Comparison of ENCODE assay signal across 22 cellular contexts in genomic region chr14:61453103-61453767, GRCh38.
DNase-seq lines count a peak whose midpoint lies in the region; ATAC-seq, FAIRE-seq and TF ChIP-seq lines count a peak whose summit lies in the region.
"Had no signal": no experiment of that assay in that cellular context is flagged by ENCODE, and none has a peak within 500 bp of the region (broad histone marks: within the 10 kb centered on the region; RNA-seq: fewer than 3 reads in every experiment).

No MANE protein-coding gene starts in this region.

- no peak for TF ChIP-seq EP300 in K562 (IDR thresholded peaks at IDR 0.05; ENCODE audit: low read length)
- no peak for TF ChIP-seq EP300 in ovary (IDR thresholded peaks at IDR 0.05)

- H3K9ac ChIP-seq in K562 (ENCODE audit: insufficient read depth in 1 of 2, low read depth in 2 of 2, low read length in 2 of 2) = no peak overlapping the region

- in situ Hi-C loops in K562 (cut with MboI) = loop anchor here (10.0 kb wide), 1 partner anchor 672 kb away; no protein-coding TSS in a partner anchor

- no peak for DNase-seq in activated T-cell treated with anti-CD3 and anti-CD28 coated beads, Interleukin-2, amount 50 U/mL, for 4 hours
- no peak for DNase-seq in activated T-cell treated with anti-CD3 and anti-CD28 coated beads, Interleukin-2, amount 50 U/mL, for 1 hour
- no peak for DNase-seq in T-helper 2 cell treated with Interferon-gamma antibody and Interleukin-4, amounts not matched to agents 5 μg/mL and 100 μg/mL, for 36 hours (ENCODE audit: low spot score)
- DNase-seq in K562 (ENCODE audit: extremely low read depth in 1 of 4, low spot score in 3 of 4) (no peak), NCI-H226 (no peak), ovary (no peak)
- DNase-seq: effector CD8-positive, alpha-beta T cell; H7; heart right ventricle; left ventricle myocardium superior; NCI-H2171 treated with DMSO at 0.1 percent for 48 hours; NCI-H82; PC-3; retina; SHP77 treated with DMSO at 0.1 percent for 48 hours; stimulated activated CD4-positive, alpha-beta T cell treated with anti-CD3 and anti-CD28 coated beads, Interleukin-12 subunit alpha, Interleukin-12 subunit beta, amount 100 ng/mL, for 4 hours had no signal

- peaks cover 93% of the 10 kb centered on the region for H3K4me1 Mint-ChIP-seq in activated T-cell treated with anti-CD3 and anti-CD28 coated beads, Interleukin-2, amount 50 U/mL, for 4 hours (ENCODE audit: low read depth)
- peaks cover 81% of the 10 kb centered on the region for H3K4me1 Mint-ChIP-seq in T-helper 2 cell treated with Interferon-gamma antibody and Interleukin-4, amounts not matched to agents 5 μg/mL and 100 μg/mL, for 36 hours (ENCODE audit: low read depth)
- H3K4me1 Mint-ChIP-seq in stimulated activated naive CD8-positive, alpha-beta T cell treated with anti-CD3 and anti-CD28 coated beads, Interleukin-15, Interleukin-2, amounts not matched to agents 100 ng/mL and 50 ng/mL, for 24 hours (ENCODE audit: low read depth) = peaks cover 100% of the 10 kb centered on the region

- H3K9me1 ChIP-seq in K562 (ENCODE audit: control insufficient read depth, insufficient read depth, low read length) = no peaks in the 10 kb centered on the region

- TF ChIP-seq RAD21 in K562 (CRISPR knock-in tag; conservative IDR thresholded peaks at IDR 0.05 in 1 of 2, IDR thresholded peaks at IDR 0.05 in 1 of 2) = no peak

- H2AFZ ChIP-seq in K562 (ENCODE audit: low read depth, low read length) = no peak overlapping the region

- ATAC-seq in activated T-cell treated with anti-CD3 and anti-CD28 coated beads, Interleukin-2, amount 50 U/mL, for 4 hours = no peak
- ATAC-seq in K562 (no peak), HG02623 (IDR thresholded peaks at IDR 0.05; ENCODE audit: unreplicated experiment) (no peak)
- ATAC-seq: heart right ventricle, left ventricle myocardium superior, PC-3 had no signal

- POLR2A ChIA-PET in K562 (lab: Yijun Ruan, JAX) = no interaction called here

- H3K27me3 ChIP-seq in K562 (ENCODE audit: control insufficient read depth in 2 of 2, insufficient read depth in 2 of 2, low read length in 2 of 2) (no peaks in the 10 kb centered on the region), ovary (no peaks in the 10 kb centered on the region)
- H3K27me3 ChIP-seq: ascending aorta, heart right ventricle, neutrophil had no signal

- H3K4me3 ChIP-seq in K562 = no peak overlapping the region
- no peak overlapping the region for H3K4me3 ChIP-seq in ovary
- H3K4me3 ChIP-seq: ascending aorta, GM12878, heart right ventricle had no signal

- H3K79me2 ChIP-seq in K562 (ENCODE audit: control insufficient read depth, insufficient read depth, low read length) = no peaks in the 10 kb centered on the region

- peaks cover 66% of the 10 kb centered on the region for H3K36me3 Mint-ChIP-seq in activated T-cell treated with anti-CD3 and anti-CD28 coated beads, Interleukin-2, amount 50 U/mL, for 4 hours (ENCODE audit: insufficient read depth)
- H3K36me3 Mint-ChIP-seq in T-helper 2 cell treated with Interferon-gamma antibody and Interleukin-4, amounts not matched to agents 5 μg/mL and 100 μg/mL, for 36 hours (ENCODE audit: low read depth) = peaks cover 91% of the 10 kb centered on the region
- H3K36me3 Mint-ChIP-seq in stimulated activated naive CD8-positive, alpha-beta T cell treated with anti-CD3 and anti-CD28 coated beads, Interleukin-15, Interleukin-2, amounts not matched to agents 100 ng/mL and 50 ng/mL, for 24 hours (ENCODE audit: low read depth) = peaks cover 91% of the 10 kb centered on the region

- H3K27ac Mint-ChIP-seq in T-helper 2 cell treated with Interferon-gamma antibody and Interleukin-4, amounts not matched to agents 5 μg/mL and 100 μg/mL, for 36 hours = peak overlapping the region; percentile 94
- H3K27ac Mint-ChIP-seq in stimulated activated naive CD8-positive, alpha-beta T cell treated with anti-CD3 and anti-CD28 coated beads, Interleukin-15, Interleukin-2, amounts not matched to agents 100 ng/mL and 50 ng/mL, for 24 hours = peak overlapping the region; percentile 97

- H4K20me1 ChIP-seq in K562 (replicated peaks; ENCODE audit: control insufficient read depth, insufficient read depth, low read length) = no peaks in the 10 kb centered on the region; the same call in 1 of the 2 replicates

- H3K9me3 Mint-ChIP-seq in activated T-cell treated with anti-CD3 and anti-CD28 coated beads, Interleukin-2, amount 50 U/mL, for 4 hours = no peaks in the 10 kb centered on the region
- H3K9me3 Mint-ChIP-seq in T-helper 2 cell treated with Interferon-gamma antibody and Interleukin-4, amounts not matched to agents 5 μg/mL and 100 μg/mL, for 36 hours = peaks cover 5% of the 10 kb centered on the region
- H3K9me3 Mint-ChIP-seq in stimulated activated naive CD8-positive, alpha-beta T cell treated with anti-CD3 and anti-CD28 coated beads, Interleukin-15, Interleukin-2, amounts not matched to agents 100 ng/mL and 50 ng/mL, for 24 hours = no peaks in the 10 kb centered on the region
- H3K9me3 Mint-ChIP-seq: CD14-positive monocyte had no signal

- H3K4me1 ChIP-seq in K562 (replicated peaks in 1 of 2; ENCODE audit: control insufficient read depth in 2 of 2, insufficient read depth in 2 of 2, low read length in 2 of 2) = no peaks in the 10 kb centered on the region
- no peaks in the 10 kb centered on the region for H3K4me1 ChIP-seq in ovary (ENCODE audit: insufficient read depth)
- H3K4me1 ChIP-seq: ascending aorta had no signal

- 22% methylated on average over 5 of the region's 9 CpGs for WGBS in K562 (ENCODE audit: insufficient coverage, low coverage, missing lambda C conversion rate)
- 78 to 80% (median 78%) methylated on average over 9 of the region's 9 CpGs for WGBS in ovary, 3 donors

- TF ChIP-seq CTCF in K562 (IDR thresholded peaks at IDR 0.05 in 2 of 3, conservative IDR thresholded peaks at IDR 0.05 in 1 of 3; ENCODE audit: insufficient read depth in 2 of 3, low read depth in 1 of 3, low read length in 3 of 3) = no peak
- no peak for TF ChIP-seq CTCF in ovary (IDR thresholded peaks at IDR 0.05)

- H3K4me3 Mint-ChIP-seq in activated T-cell treated with anti-CD3 and anti-CD28 coated beads, Interleukin-2, amount 50 U/mL, for 4 hours = peak overlapping the region; percentile 61
- H3K4me3 Mint-ChIP-seq in T-helper 2 cell treated with Interferon-gamma antibody and Interleukin-4, amounts not matched to agents 5 μg/mL and 100 μg/mL, for 36 hours = peak overlapping the region; percentile 85
- peak overlapping the region; percentile 68 for H3K4me3 Mint-ChIP-seq in stimulated activated naive CD8-positive, alpha-beta T cell treated with anti-CD3 and anti-CD28 coated beads, Interleukin-15, Interleukin-2, amounts not matched to agents 100 ng/mL and 50 ng/mL, for 24 hours
- H3K4me3 Mint-ChIP-seq: CD14-positive monocyte had no signal

- no peak for FAIRE-seq in K562 (lab: Jason Lieb, UNC)
- FAIRE-seq: GM12878 had no signal

- H3K9me3 ChIP-seq in K562 (replicated peaks; ENCODE audit: control insufficient read depth, insufficient read depth, low read depth, low read length) (no peaks in the 10 kb centered on the region), ovary (no peaks in the 10 kb centered on the region)
- H3K9me3 ChIP-seq: ascending aorta, heart right ventricle, neutrophil had no signal

- BruUV-seq in K562 (replicated peaks; lab: Mats Ljungman, UMichigan) = no TSS peak

- no peak overlapping the region for H3K27ac ChIP-seq in K562 (ENCODE audit: extremely low read depth, low read depth, low read length)
- H3K27ac ChIP-seq in ovary = no peak overlapping the region
- H3K27ac ChIP-seq: ascending aorta, neutrophil had no signal

- H3K27me3 Mint-ChIP-seq in activated T-cell treated with anti-CD3 and anti-CD28 coated beads, Interleukin-2, amount 50 U/mL, for 4 hours (ENCODE audit: low read depth) = no peaks in the 10 kb centered on the region
- no peaks in the 10 kb centered on the region for H3K27me3 Mint-ChIP-seq in T-helper 2 cell treated with Interferon-gamma antibody and Interleukin-4, amounts not matched to agents 5 μg/mL and 100 μg/mL, for 36 hours (ENCODE audit: low read depth)
- H3K27me3 Mint-ChIP-seq in stimulated activated naive CD8-positive, alpha-beta T cell treated with anti-CD3 and anti-CD28 coated beads, Interleukin-15, Interleukin-2, amounts not matched to agents 100 ng/mL and 50 ng/mL, for 24 hours = no peaks in the 10 kb centered on the region

- intact Hi-C loops in K562 (cut with micrococcal nuclease) = no loop called here
- intact Hi-C loops in ovary (cut with DNase I) = no loop called here

- H3K36me3 ChIP-seq in K562 (ENCODE audit: control insufficient read depth, insufficient read depth, low read length) (no peaks in the 10 kb centered on the region), ovary (no peaks in the 10 kb centered on the region)
- H3K36me3 ChIP-seq: neutrophil had no signal

- H3K4me2 ChIP-seq in K562 (ENCODE audit: insufficient read depth, low read length) = no peak overlapping the region

- CTCF ChIA-PET in K562 (lab: Yijun Ruan, JAX; ENCODE audit: low intra/inter-chr PET ratio) = interaction anchor here (0.7 kb wide), 1 partner anchor 12 kb away, joined by 3 read pairs; no protein-coding TSS in a partner anchor

- TF ChIP-seq POLR2A in K562 (conservative IDR thresholded peaks at IDR 0.05) = no peak
- TF ChIP-seq POLR2A in ovary (IDR thresholded peaks at IDR 0.05) = no peak

TF ChIP-seq in K562, 482 proteins besides CTCF, POLR2A, EP300 and RAD21:
- TF ChIP-seq, protein P1, sequence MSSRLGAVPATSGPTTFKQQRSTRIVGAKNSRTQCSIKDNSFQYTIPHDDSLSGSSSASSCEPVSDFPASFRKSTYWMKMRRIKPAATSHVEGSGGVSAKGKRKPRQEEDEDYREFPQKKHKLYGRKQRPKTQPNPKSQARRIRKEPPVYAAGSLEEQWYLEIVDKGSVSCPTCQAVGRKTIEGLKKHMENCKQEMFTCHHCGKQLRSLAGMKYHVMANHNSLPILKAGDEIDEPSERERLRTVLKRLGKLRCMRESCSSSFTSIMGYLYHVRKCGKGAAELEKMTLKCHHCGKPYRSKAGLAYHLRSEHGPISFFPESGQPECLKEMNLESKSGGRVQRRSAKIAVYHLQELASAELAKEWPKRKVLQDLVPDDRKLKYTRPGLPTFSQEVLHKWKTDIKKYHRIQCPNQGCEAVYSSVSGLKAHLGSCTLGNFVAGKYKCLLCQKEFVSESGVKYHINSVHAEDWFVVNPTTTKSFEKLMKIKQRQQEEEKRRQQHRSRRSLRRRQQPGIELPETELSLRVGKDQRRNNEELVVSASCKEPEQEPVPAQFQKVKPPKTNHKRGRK (tag; IDR thresholded peaks at IDR 0.05) = peak; percentile 77
- TF ChIP-seq ZSCAN32 (CRISPR knock-in tag; IDR thresholded peaks at IDR 0.05) = no peak
